8 cellular contexts compared by ENCODE assay signal in genomic region chrX:54182864-54183613, GRCh38. TPM values are rescaled to one million over a fixed set of nuclear protein-coding genes. Genes with fewer than 3 reads are reported as not detected.
DNase-seq lines count a peak whose midpoint lies in the region; ATAC-seq and TF ChIP-seq lines count a peak whose summit lies in the region.

Gene FAM120C, minus strand, starts transcription at chrX:54183254. Its CDS starts 56 bp downstream, at chrX:54183198.

- H3K27me3 ChIP-seq in adipocyte (replicated peaks; ENCODE audit: control insufficient read depth, insufficient read depth, low read length) (peaks cover 9% of the 10 kb centered on the region), heart left ventricle (peaks cover 0 to 4% (median 0%) of the 10 kb centered on the region in 9 donors), transverse colon (no peaks in the 10 kb centered on the region)

- H3K27me3 Mint-ChIP-seq in HFFc6 (ENCODE audit: insufficient read depth) = peaks cover 2% of the 10 kb centered on the region; the same call in 1 of the 2 replicates

- intact Hi-C loops in heart left ventricle (cut with DNase I) = loop anchor here in 5 of 10 donors (2.0 to 10.0 kb wide), 6 partner anchors 138 to 819 kb away; partner anchors contain the start of genes PHF8 (in 4 of the 5), APEX2 (in 1 of the 5) and GNL3L (in 1 of the 5)
- intact Hi-C loops in transverse colon (cut with DNase I; ENCODE audit: low total_unique reads) = no loop called here

- H3K4me3 ChIP-seq in adipocyte (ENCODE audit: low read length) = peak within 1 kb of the TSS; percentile 88
- H3K4me3 ChIP-seq in heart left ventricle = peak within 1 kb of the TSS; percentile 64 to 99 (median 82)
- peak within 1 kb of the TSS; percentile 73 to 88 (median 82) for H3K4me3 ChIP-seq in transverse colon

- H3K4me3 Mint-ChIP-seq in HFFc6 = peak within 1 kb of the TSS; percentile 88

- H3K27ac ChIP-seq in heart left ventricle (peak within 1 kb of the TSS; percentile 78 to 94 (median 87)), transverse colon (peak within 1 kb of the TSS; percentile 89 to 97 (median 94))

- no peaks in the 10 kb centered on the region for H3K36me3 ChIP-seq in adipocyte (ENCODE audit: control insufficient read depth, insufficient read depth, low read length, severe bottlenecking)
- no peaks in the 10 kb centered on the region for H3K36me3 ChIP-seq in heart left ventricle
- H3K36me3 ChIP-seq in transverse colon = no peaks in the 10 kb centered on the region

- peak within 1 kb of the TSS; percentile 77 for H3K27ac Mint-ChIP-seq in HFFc6

- WGBS in heart left ventricle, 4 donors = 0 to 43% (median 20%) methylated on average over 58 to 69 of the region's 70 CpGs
- WGBS in transverse colon (ENCODE audit: low coverage in 1 of 2), 2 donors = 39% methylated on average over 58 of the region's 70 CpGs; no CpG with 5 or more reads in 1 of the 2 donors

- H3K9ac ChIP-seq in adipocyte (ENCODE audit: low read length) = peak within 1 kb of the TSS; percentile 89

- in situ Hi-C loops in transverse colon (cut with MboI; ENCODE audit: low pct_ligation_motif_present in 1 of 4, low pct_unique_long_range_greater_than_20kb in 1 of 4, low sequenced_read_pairs in 3 of 4) = no loop called here

- H3K4me1 Mint-ChIP-seq in HFFc6 (ENCODE audit: low read depth) = peaks cover 45% of the 10 kb centered on the region

- TF ChIP-seq POLR2A in heart left ventricle (IDR thresholded peaks at IDR 0.05) (no peak), transverse colon (IDR thresholded peaks at IDR 0.05) (peak; percentile 25)

- H3K9me3 ChIP-seq in adipocyte (ENCODE audit: control insufficient read depth, low read length) = no peaks in the 10 kb centered on the region
- H3K9me3 ChIP-seq in heart left ventricle = no peaks in the 10 kb centered on the region
- no peaks in the 10 kb centered on the region for H3K9me3 ChIP-seq in transverse colon

- peak; percentile 81 to 94 (median 91) for ATAC-seq in heart left ventricle

- H3K9me3 Mint-ChIP-seq in HFFc6 = no peaks in the 10 kb centered on the region

- DNase-seq in GM03348 (ENCODE audit: low spot score) = peak; percentile 93
- peak; percentile 43 for DNase-seq in HFFc6
- peak; percentile 75 for DNase-seq in NCI-H1105 treated with DMSO at 0.1 percent for 48 hours (lab: John Stamatoyannopoulos, UW)
- DNase-seq in SW480 (ENCODE audit: low spot score) = peak; percentile 75
- peak; percentile 80 for DNase-seq in adipocyte (ENCODE audit: low read depth)
- peak; percentile 71 to 82 (median 78) for DNase-seq in heart left ventricle
- DNase-seq in pons (ENCODE audit: low spot score) = peak; percentile 69
- peak; percentile 68 for DNase-seq in transverse colon

- H3K4me1 ChIP-seq in adipocyte (ENCODE audit: control insufficient read depth, insufficient read depth, low read length) = peaks cover 24% of the 10 kb centered on the region
- H3K4me1 ChIP-seq in heart left ventricle = peaks cover 0 to 38% (median 16%) of the 10 kb centered on the region in 12 donors
- H3K4me1 ChIP-seq in transverse colon = peaks cover 0 to 18% (median 10%) of the 10 kb centered on the region in 4 donors

- no peak for TF ChIP-seq EP300 in transverse colon (IDR thresholded peaks at IDR 0.05; ENCODE audit: low read depth)

- TF ChIP-seq CTCF in HFFc6 (IDR thresholded peaks at IDR 0.05) = no peak; the same call in 1 of the 2 replicates
- TF ChIP-seq CTCF in heart left ventricle (IDR thresholded peaks at IDR 0.05) = no peak
- TF ChIP-seq CTCF in transverse colon (IDR thresholded peaks at IDR 0.05) = no peak

- H3K36me3 Mint-ChIP-seq in HFFc6 (ENCODE audit: low read depth) = peaks cover 4% of the 10 kb centered on the region; the same call in 1 of the 2 replicates

RNA-seq across cellular contexts. Expression of gene FAM120C, which starts in this region (rescaled TPM):
- total RNA-seq in HFFc6 (2021; fragmentation: NEBNext Ultra II Directional; extraction: Animal tissue kit (Norgen Biotek cat#: 25700)) = 10 to 100 TPM in 1 of 6 experiments, 1 to 10 TPM in 5; 8.3 to 10.0 (median 9.1) TPM
- total RNA-seq in heart left ventricle (1 to 10 TPM; 3.4 to 8.8 (median 5.9) TPM), transverse colon (1 to 10 TPM; 3.0 to 5.7 (median 3.3) TPM)
- 1 to 10 TPM; 2.1 to 2.2 TPM for polyA plus RNA-seq in heart left ventricle

Comparison
In these comparisons a context has a peak if more than half of its experiments do, and no peak if none do; other contexts are left out.
1. Peak in every context shown above with its lines: DNase-seq, ATAC-seq, H3K4me3 ChIP-seq and H3K27ac ChIP-seq.
2. DNase-seq: peak in every context shown above with its lines; median percentile 93 in GM03348; 80 in adipocyte; 78 in heart left ventricle; 75 in NCI-H1105 treated with DMSO at 0.1 percent for 48 hours; 75 in SW480; 69 in pons; 68 in transverse colon; 43 in HFFc6.